10 cellular contexts compared by ENCODE assay signal in genomic region chr6:31538805-31539400, GRCh38. TPM values are rescaled to one million over a fixed set of nuclear protein-coding genes. Genes with fewer than 3 reads are reported as not detected.
A peak's percentile ranks its signal among the peaks of the same experiment; 100 is the strongest.
DNase-seq lines count a peak whose midpoint lies in the region; ATAC-seq and TF ChIP-seq lines count a peak whose summit lies in the region.
"Had no signal": no experiment of that assay in that cellular context is flagged by ENCODE, and none has a peak within 500 bp of the region (broad histone marks: within the 10 kb centered on the region; RNA-seq: fewer than 3 reads in every experiment).

No MANE protein-coding gene starts in this region.

- TF ChIP-seq CTCF in suprapubic skin (IDR thresholded peaks at IDR 0.05), result no peak

- peak overlapping the region; percentile 6 for H3K27ac Mint-ChIP-seq in activated naive CD4-positive, alpha-beta T cell treated with anti-CD3 and anti-CD28 coated beads, Interleukin-2, amount 10 ng/mL, durations not matched to agents 7 days and 5 days

- H3K27me3 ChIP-seq in adipocyte (replicated peaks; ENCODE audit: control insufficient read depth, insufficient read depth, low read length) (no peaks in the 10 kb centered on the region), suprapubic skin (no peaks in the 10 kb centered on the region)

- no peak for TF ChIP-seq EP300 in suprapubic skin (IDR thresholded peaks at IDR 0.05)

- H3K36me3 Mint-ChIP-seq in activated naive CD4-positive, alpha-beta T cell treated with anti-CD3 and anti-CD28 coated beads, Interleukin-2, amount 10 ng/mL, durations not matched to agents 7 days and 5 days, result peaks cover 67% of the 10 kb centered on the region

- no peaks in the 10 kb centered on the region for H3K27me3 Mint-ChIP-seq in activated naive CD4-positive, alpha-beta T cell treated with anti-CD3 and anti-CD28 coated beads, Interleukin-2, amount 10 ng/mL, durations not matched to agents 7 days and 5 days

- peak; percentile 64 for ATAC-seq in left lobe of liver

- CTCF ChIA-PET in activated naive CD4-positive, alpha-beta T cell treated with anti-CD3 and anti-CD28 coated beads, Interleukin-2, amount 10 ng/mL, durations not matched to agents 7 days and 5 days (lab: Charles Lee), result interaction anchor here (1.3 to 5.9 kb wide), 2 partner anchors 42 to 58 kb away, joined by 3 to 31 read pairs; no protein-coding TSS in a partner anchor

- H3K4me1 Mint-ChIP-seq in activated naive CD4-positive, alpha-beta T cell treated with anti-CD3 and anti-CD28 coated beads, Interleukin-2, amount 10 ng/mL, durations not matched to agents 7 days and 5 days, result peaks cover 69% of the 10 kb centered on the region

- H3K9ac ChIP-seq in adipocyte (ENCODE audit: low read length), result peak overlapping the region; percentile 97

- H3K27ac ChIP-seq in suprapubic skin, result no peak overlapping the region

- peak overlapping the region; percentile 99 for H3K4me3 Mint-ChIP-seq in activated naive CD4-positive, alpha-beta T cell treated with anti-CD3 and anti-CD28 coated beads, Interleukin-2, amount 10 ng/mL, durations not matched to agents 7 days and 5 days

- H3K4me1 ChIP-seq in adipocyte (ENCODE audit: control insufficient read depth, insufficient read depth, low read length) (peaks cover 22% of the 10 kb centered on the region), suprapubic skin (peaks cover 44% of the 10 kb centered on the region)

- H3K4me3 ChIP-seq in adipocyte (ENCODE audit: low read length), result peak overlapping the region; percentile 92
- H3K4me3 ChIP-seq in suprapubic skin, result peak overlapping the region; percentile 72

- no peaks in the 10 kb centered on the region for H3K9me3 Mint-ChIP-seq in activated naive CD4-positive, alpha-beta T cell treated with anti-CD3 and anti-CD28 coated beads, Interleukin-2, amount 10 ng/mL, durations not matched to agents 7 days and 5 days

- no peaks in the 10 kb centered on the region for H3K9me3 ChIP-seq in adipocyte (ENCODE audit: control insufficient read depth, low read length)
- no peaks in the 10 kb centered on the region for H3K9me3 ChIP-seq in suprapubic skin
- H3K9me3 ChIP-seq: prostate gland had no signal

- DNase-seq in activated naive CD4-positive, alpha-beta T cell treated with anti-CD3 and anti-CD28 coated beads, Interleukin-2, amount 10 ng/mL, durations not matched to agents 7 days and 5 days, result no peak
- no peak for DNase-seq in activated naive CD4-positive, alpha-beta T cell treated with anti-CD3 and anti-CD28 coated beads, Interleukin-2, amount 50 U/mL, for 16 hours
- DNase-seq in adipocyte (ENCODE audit: low read depth), result no peak
- DNase-seq in left lobe of liver (ENCODE audit: low spot score), result peak; percentile 69
- no peak for DNase-seq in suprapubic skin (ENCODE audit: low spot score in 2 of 2)
- no peak for DNase-seq in NCI-H2081 treated with DMSO at 0.1 percent for 48 hours (lab: John Stamatoyannopoulos, UW)
- no peak for DNase-seq in effector CD8-positive, alpha-beta T cell (lab: John Stamatoyannopoulos, UW)
- DNase-seq in NCI-H1092 treated with DMSO at 0.1 percent for 48 hours (lab: John Stamatoyannopoulos, UW), result no peak

- H3K36me3 ChIP-seq in adipocyte (ENCODE audit: control insufficient read depth, insufficient read depth, low read length, severe bottlenecking) (peaks cover 62% of the 10 kb centered on the region), suprapubic skin (peaks cover 63% of the 10 kb centered on the region)

- no peak for TF ChIP-seq POLR2A in suprapubic skin (IDR thresholded peaks at IDR 0.05)

- 54% methylated on average over 6 of the region's 6 CpGs for WGBS in suprapubic skin

RNA-seq across cellular contexts. Expression of gene DDX39B, which starts 2.9 kb away (rescaled TPM):
- total RNA-seq in left lobe of liver (126 TPM), suprapubic skin (100 to 1,000 TPM; 254 to 449 (median 281) TPM)

RNA-seq across cellular contexts. Expression of gene ATP6V1G2, which starts 7.5 kb away (rescaled TPM):
- not detected for total RNA-seq in left lobe of liver
- total RNA-seq in suprapubic skin, result 1 to 10 TPM in 2 of 4 donors, under 1 TPM in 1, not detected in 1; 0.64 to 1.6 (median 1.4) TPM

RNA-seq across cellular contexts. Expression of gene NFKBIL1, which starts 8.5 kb away (rescaled TPM):
- total RNA-seq in left lobe of liver (9.4 TPM), suprapubic skin (10 to 100 TPM; 23.6 to 29.5 (median 25.7) TPM)

RNA-seq across cellular contexts. Expression of gene MCCD1, which starts 10.1 kb away (rescaled TPM):
- total RNA-seq in left lobe of liver (not detected), suprapubic skin (not detected)
- total RNA-seq: NCI-H460, prostate gland had no signal

RNA-seq across cellular contexts. Expression of gene LTA, which starts 33.2 kb away (rescaled TPM):
- total RNA-seq in left lobe of liver (0.93 TPM), suprapubic skin (under 1 TPM in 1 of 4 donors, not detected in 3; 0.47 TPM)
- total RNA-seq: NCI-H460 had no signal
